Comparison of ENCODE assay signal across 22 cellular contexts in the genomic region with DNA sequence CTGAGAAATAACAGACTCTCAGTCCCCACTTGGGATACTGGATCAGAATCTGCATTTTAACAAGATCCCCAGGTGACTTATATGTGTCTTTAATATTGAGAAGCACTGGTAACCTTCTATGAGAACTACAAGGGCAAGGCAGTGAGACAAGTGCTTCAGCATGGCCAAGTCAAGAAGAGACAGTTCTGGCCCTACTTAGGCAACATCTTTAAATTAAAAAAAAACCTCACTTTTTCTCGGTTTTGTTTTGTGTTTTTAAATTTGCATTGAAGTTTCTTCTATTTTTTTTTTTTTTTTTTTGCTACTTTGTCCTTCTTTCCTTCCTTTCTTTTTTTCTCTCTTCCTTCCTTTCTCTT. TPM values are rescaled to one million over a fixed set of nuclear protein-coding genes. Genes with fewer than 3 reads are reported as not detected.
DNase-seq lines count a peak whose midpoint lies in the region; ATAC-seq and TF ChIP-seq lines count a peak whose summit lies in the region.
"Had no signal": no experiment of that assay in that cellular context is flagged by ENCODE, and none has a peak within 500 bp of the region (broad histone marks: within the 10 kb centered on the region; RNA-seq: fewer than 3 reads in every experiment).

No MANE protein-coding gene starts in this region.

- intact Hi-C loops in Right ventricle myocardium inferior (cut with DNase I): no loop called here

- peaks cover 16% of the 10 kb centered on the region for H3K4me1 Mint-ChIP-seq in nephron progenitor cell
- H3K4me1 Mint-ChIP-seq: activated CD4-positive, alpha-beta memory T cell treated with anti-CD3 and anti-CD28 coated beads, Interleukin-2, amount 10 ng/mL, durations not matched to agents 7 days and 5 days had no signal

- DNase-seq in nephron progenitor cell (no peak), Right ventricle myocardium inferior (ENCODE audit: missing footprints) (no peak), UCSD-AML1 (lab: John Stamatoyannopoulos, UW; ENCODE audit: unreplicated experiment) (no peak), NCI-H748 treated with DMSO at 0.1 percent for 48 hours (lab: John Stamatoyannopoulos, UW) (no peak), cerebellar cortex (ENCODE audit: low spot score) (no peak)
- DNase-seq: activated CD4-positive, alpha-beta memory T cell treated with anti-CD3 and anti-CD28 coated beads, Interleukin-2, amount 10 ng/mL, durations not matched to agents 7 days and 5 days; activated T-cell treated with anti-CD3 and anti-CD28 coated beads, Interleukin-2, amount 50 U/mL, for 72 hours; DMS53; effector CD4-positive, alpha-beta T cell; naive thymus-derived CD4-positive, alpha-beta T cell; NCI-H1048; stimulated activated naive CD8-positive, alpha-beta T cell treated with anti-CD3 and anti-CD28 coated beads, Interleukin-15, Interleukin-2, amounts not matched to agents 100 U/mL and 50 U/mL, for 24 hours; SW 1271; upper lobe of left lung; WERI-Rb-1 had no signal

- peaks cover 9% of the 10 kb centered on the region for H3K36me3 Mint-ChIP-seq in nephron progenitor cell (ENCODE audit: low read depth)

- peaks cover 2% of the 10 kb centered on the region for H3K27me3 Mint-ChIP-seq in nephron progenitor cell (ENCODE audit: low read depth, poor library complexity)

- TF ChIP-seq CTCF in nephron progenitor cell (IDR thresholded peaks at IDR 0.05): no peak

- H3K27ac Mint-ChIP-seq in nephron progenitor cell: peak overlapping the region; percentile 1
- H3K27ac Mint-ChIP-seq: activated CD4-positive, alpha-beta memory T cell treated with anti-CD3 and anti-CD28 coated beads, Interleukin-2, amount 10 ng/mL, durations not matched to agents 7 days and 5 days; activated T-cell treated with anti-CD3 and anti-CD28 coated beads, Interleukin-2, amount 50 U/mL, for 72 hours; naive thymus-derived CD4-positive, alpha-beta T cell had no signal

- H3K4me3 Mint-ChIP-seq in nephron progenitor cell: no peak overlapping the region
- H3K4me3 Mint-ChIP-seq: activated CD4-positive, alpha-beta memory T cell treated with anti-CD3 and anti-CD28 coated beads, Interleukin-2, amount 10 ng/mL, durations not matched to agents 7 days and 5 days; activated T-cell treated with anti-CD3 and anti-CD28 coated beads, Interleukin-2, amount 50 U/mL, for 72 hours; naive thymus-derived CD4-positive, alpha-beta T cell had no signal

- H3K9me3 Mint-ChIP-seq in nephron progenitor cell: peaks cover 10% of the 10 kb centered on the region
- H3K9me3 Mint-ChIP-seq: activated CD4-positive, alpha-beta memory T cell treated with anti-CD3 and anti-CD28 coated beads, Interleukin-2, amount 10 ng/mL, durations not matched to agents 7 days and 5 days had no signal

- ATAC-seq in GM19324 (IDR thresholded peaks at IDR 0.05; ENCODE audit: low FRiP score, unreplicated experiment) (peak; percentile 59), GM21786 (IDR thresholded peaks at IDR 0.05; ENCODE audit: unreplicated experiment) (peak; percentile 49), HG03280 (IDR thresholded peaks at IDR 0.05; ENCODE audit: unreplicated experiment) (peak; percentile 57), Right ventricle myocardium inferior (no peak)
- ATAC-seq: activated T-cell treated with anti-CD3 and anti-CD28 coated beads, Interleukin-2, amount 50 U/mL, for 72 hours; K562; naive thymus-derived CD4-positive, alpha-beta T cell; stimulated activated naive CD8-positive, alpha-beta T cell treated with anti-CD3 and anti-CD28 coated beads, Interleukin-15, Interleukin-2, amounts not matched to agents 100 U/mL and 50 U/mL, for 24 hours had no signal

RNA-seq across cellular contexts. Expression of gene SPTSSB, which starts 42.5 kb away (rescaled TPM):
- total RNA-seq in Right ventricle myocardium inferior: 0.57 TPM
- total RNA-seq: activated CD4-positive, alpha-beta memory T cell treated with anti-CD3 and anti-CD28 coated beads, Interleukin-2, amount 10 ng/mL, durations not matched to agents 7 days and 5 days; activated T-cell treated with anti-CD3 and anti-CD28 coated beads, Interleukin-2, amount 50 U/mL, for 72 hours; cardiac muscle cell; posterior vena cava; RPMI7951 had no signal
